Comparison of ENCODE assay signal across 1 cellular context in genomic region chr14:105020815-105021655, GRCh38.
TF ChIP-seq lines count a peak whose summit lies in the region.

CDCA4 (minus strand) TSS chr14:105021083; CDS start chr14:105011929, 9,154 bp downstream.

TF ChIP-seq in HepG2, 621 proteins besides CTCF, POLR2A, EP300 and RAD21 (continued from another document and continues in another):
- no peak for TF ChIP-seq NAIF1 (CRISPR knock-in tag; IDR thresholded peaks at IDR 0.05; ENCODE audit: borderline replicate concordance)
- TF ChIP-seq HNF1B (CRISPR knock-in tag; IDR thresholded peaks at IDR 0.05), result no peak; the same call in 1 of the 2 replicates
- no peak for TF ChIP-seq ZNF343 (CRISPR knock-in tag; IDR thresholded peaks at IDR 0.05)
- no peak for TF ChIP-seq ZNF432 (CRISPR knock-in tag; IDR thresholded peaks at IDR 0.05; ENCODE audit: borderline replicate concordance)
- TF ChIP-seq ZNF768 (CRISPR knock-in tag; IDR thresholded peaks at IDR 0.05), result no peak; the same call in 1 of the 2 replicates
- TF ChIP-seq E2F2 (CRISPR knock-in tag; IDR thresholded peaks at IDR 0.05; ENCODE audit: borderline replicate concordance), result peak; percentile 79; the same call in 1 of the 2 replicates
- no peak for TF ChIP-seq DBP (CRISPR knock-in tag; IDR thresholded peaks at IDR 0.05; ENCODE audit: not compliant biosample characterization)
- TF ChIP-seq HOXD1 (CRISPR knock-in tag; IDR thresholded peaks at IDR 0.05), result no peak
- TF ChIP-seq REST (IDR thresholded peaks at IDR 0.05; ENCODE audit: borderline replicate concordance in 1 of 2, low read depth in 1 of 2, low read length in 2 of 2), result peak in 1 of 2 experiments; percentile 12; a peak in 1 of 4 replicates
- TF ChIP-seq PAX8 (CRISPR knock-in tag; IDR thresholded peaks at IDR 0.05; ENCODE audit: borderline replicate concordance), result no peak; the same call in 1 of the 2 replicates
- TF ChIP-seq ZSCAN5A (CRISPR knock-in tag; IDR thresholded peaks at IDR 0.05; ENCODE audit: borderline replicate concordance), result no peak; the same call in 1 of the 2 replicates
- no peak for TF ChIP-seq SOX5 (CRISPR knock-in tag; IDR thresholded peaks at IDR 0.05; ENCODE audit: borderline replicate concordance)
- peak; percentile 50; the same call in 1 of the 2 replicates for TF ChIP-seq MED1 (CRISPR knock-in tag; IDR thresholded peaks at IDR 0.05)
- peak; percentile 97 for TF ChIP-seq SP4 (CRISPR knock-in tag; IDR thresholded peaks at IDR 0.05)
- TF ChIP-seq FOXP1 (IDR thresholded peaks at IDR 0.05), result no peak
- no peak for TF ChIP-seq FOXP1 (CRISPR knock-in tag; IDR thresholded peaks at IDR 0.05)
- TF ChIP-seq TOPORS (CRISPR knock-in tag; IDR thresholded peaks at IDR 0.05), result peak; percentile 63
- no peak for TF ChIP-seq JDP2 (CRISPR knock-in tag; IDR thresholded peaks at IDR 0.05; ENCODE audit: borderline replicate concordance)
- TF ChIP-seq SMARCC2 (IDR thresholded peaks at IDR 0.05), result no peak
- TF ChIP-seq ZSCAN29 (CRISPR knock-in tag; conservative IDR thresholded peaks at IDR 0.05), result no peak
- peak; percentile 75; the same call in 1 of the 2 replicates for TF ChIP-seq ZNF878 (CRISPR knock-in tag; IDR thresholded peaks at IDR 0.05)
- TF ChIP-seq CERS6 (CRISPR knock-in tag; IDR thresholded peaks at IDR 0.05), result no peak
- TF ChIP-seq SIN3A (IDR thresholded peaks at IDR 0.05; ENCODE audit: borderline replicate concordance, low read depth, low read length), result peak; percentile 53; the same call in 1 of the 2 replicates
- TF ChIP-seq ZNF792 (CRISPR knock-in tag; IDR thresholded peaks at IDR 0.05), result peak; percentile 51; the same call in 1 of the 2 replicates
- no peak for TF ChIP-seq SATB2 (CRISPR knock-in tag; IDR thresholded peaks at IDR 0.05)
- no peak for TF ChIP-seq ZNF276 (CRISPR knock-in tag; IDR thresholded peaks at IDR 0.05; ENCODE audit: low read depth)
- TF ChIP-seq NCOA5 (CRISPR knock-in tag; IDR thresholded peaks at IDR 0.05), result no peak
- TF ChIP-seq ARNT (IDR thresholded peaks at IDR 0.05), result no peak
- no peak for TF ChIP-seq REXO4 (CRISPR knock-in tag; IDR thresholded peaks at IDR 0.05; ENCODE audit: borderline replicate concordance)
- no peak for TF ChIP-seq ZNF577 (CRISPR knock-in tag; IDR thresholded peaks at IDR 0.05; ENCODE audit: borderline replicate concordance, low read depth)
- TF ChIP-seq ZNF124 (CRISPR knock-in tag; IDR thresholded peaks at IDR 0.05), result no peak
- no peak for TF ChIP-seq ZZZ3 (CRISPR knock-in tag; IDR thresholded peaks at IDR 0.05; ENCODE audit: borderline replicate concordance)
- no peak for TF ChIP-seq ATAD3A (CRISPR knock-in tag; IDR thresholded peaks at IDR 0.05)
- no peak for TF ChIP-seq HMGXB3 (CRISPR knock-in tag; IDR thresholded peaks at IDR 0.05; ENCODE audit: borderline replicate concordance)
- TF ChIP-seq NFATC3 (CRISPR knock-in tag; IDR thresholded peaks at IDR 0.05), result no peak
- TF ChIP-seq XRCC5 (optimal IDR thresholded peaks at IDR 0.05; ENCODE audit: low read length), result no peak
- no peak; the same call in 1 of the 2 replicates for TF ChIP-seq THRA (CRISPR knock-in tag; IDR thresholded peaks at IDR 0.05; ENCODE audit: borderline replicate concordance)
- no peak for TF ChIP-seq ZBED4 (CRISPR knock-in tag; IDR thresholded peaks at IDR 0.05; ENCODE audit: borderline replicate concordance)
